In genomic region chr18:9803698-9804516, GRCh38 we compare ENCODE assay signal across 8 cellular contexts.
DNase-seq lines count a peak whose midpoint lies in the region; ATAC-seq, FAIRE-seq and TF ChIP-seq lines count a peak whose summit lies in the region.

No MANE protein-coding gene starts in this region.

- H4K91ac ChIP-seq in mesenchymal stem cell (ENCODE audit: low read length), result peak overlapping the region; percentile 5

- TF ChIP-seq POLR2A in vagina (IDR thresholded peaks at IDR 0.05) (no peak), H54 (IDR thresholded peaks at IDR 0.05; ENCODE audit: low read depth, low read length) (no peak)

- H3K36me3 ChIP-seq in mesenchymal stem cell (ENCODE audit: control insufficient read depth in 1 of 2, insufficient read depth in 2 of 2, low read depth in 1 of 2, low read length in 2 of 2) (peaks cover 0 to 4% of the 10 kb centered on the region in 2 experiments), vagina (no peaks in the 10 kb centered on the region)

- H3K27me3 ChIP-seq in mesenchymal stem cell (ENCODE audit: control insufficient read depth in 1 of 2, insufficient read depth in 1 of 2, low read length in 2 of 2) (no peaks in the 10 kb centered on the region), vagina (no peaks in the 10 kb centered on the region)

- H3K4me1 ChIP-seq in mesenchymal stem cell (ENCODE audit: control insufficient read depth, insufficient read depth, low read depth, low read length), result peaks cover 25% of the 10 kb centered on the region
- H3K4me1 ChIP-seq in vagina, result peaks cover 51% of the 10 kb centered on the region

- no peak for DNase-seq in Right ventricle myocardium inferior (ENCODE audit: missing footprints)
- no peak for DNase-seq in cardiac septum (ENCODE audit: low spot score)
- DNase-seq in cardiac fibroblast (ENCODE audit: low read depth in 2 of 2), result peak; percentile 38 to 43
- peak; percentile 19 for DNase-seq in mesenchymal stem cell
- DNase-seq in vagina (ENCODE audit: extremely low spot score in 2 of 2), result no peak
- no peak for DNase-seq in amniotic stem cell (lab: John Stamatoyannopoulos, UW)
- DNase-seq in H54 (ENCODE audit: insufficient read length, low spot score), result no peak

- peak overlapping the region; percentile 6 to 61 for H3K18ac ChIP-seq in mesenchymal stem cell (ENCODE audit: low read depth in 1 of 2, low read length in 2 of 2)

- H3K4me2 ChIP-seq in mesenchymal stem cell (ENCODE audit: low read length, poor library complexity, severe bottlenecking), result no peak overlapping the region

- no peak overlapping the region for H2AK5ac ChIP-seq in mesenchymal stem cell (ENCODE audit: low read length, severe bottlenecking)

- 88% methylated on average over 17 of the region's 19 CpGs for WGBS in mesenchymal stem cell

- H3K9ac ChIP-seq in mesenchymal stem cell (ENCODE audit: low read length), result no peak overlapping the region

- no peak overlapping the region for H2BK15ac ChIP-seq in mesenchymal stem cell (ENCODE audit: low read depth, poor library complexity, severe bottlenecking)

- H3K79me1 ChIP-seq in mesenchymal stem cell (replicated peaks; ENCODE audit: low read length, poor library complexity, severe bottlenecking), result peaks cover 8% of the 10 kb centered on the region

- H4K8ac ChIP-seq in mesenchymal stem cell (ENCODE audit: low read length), result peak overlapping the region; percentile 13

- TF ChIP-seq CTCF in cardiac fibroblast (IDR thresholded peaks at IDR 0.05; ENCODE audit: low read depth, low read length), result no peak
- TF ChIP-seq CTCF in vagina (IDR thresholded peaks at IDR 0.05), result no peak

- H3K27ac ChIP-seq in mesenchymal stem cell (ENCODE audit: low read length, poor library complexity, severe bottlenecking) (no peak overlapping the region), vagina (peak overlapping the region; percentile 59)

- H3K23ac ChIP-seq in mesenchymal stem cell (ENCODE audit: low read length in 2 of 2), result peak overlapping the region in 1 of 2 experiments; percentile 9

- H2BK5ac ChIP-seq in mesenchymal stem cell (ENCODE audit: low read depth, low read length, poor library complexity, severe bottlenecking), result no peak overlapping the region

- no peak overlapping the region for H2BK120ac ChIP-seq in mesenchymal stem cell (ENCODE audit: low read depth, low read length)

- no peak for FAIRE-seq in H54 (lab: Jason Lieb, UNC)

- peak overlapping the region in 1 of 2 experiments; percentile 2 for H3K4ac ChIP-seq in mesenchymal stem cell (ENCODE audit: low read depth in 1 of 2, low read length in 2 of 2)

- H3K4me3 ChIP-seq in cardiac fibroblast (replicated peaks in 1 of 2; ENCODE audit: low read depth in 2 of 2, low read length in 2 of 2) (no peak overlapping the region), mesenchymal stem cell (ENCODE audit: insufficient read depth in 1 of 2, low read depth in 1 of 2, low read length in 2 of 2) (no peak overlapping the region), vagina (no peak overlapping the region)

- H3K9me3 ChIP-seq in mesenchymal stem cell (ENCODE audit: control insufficient read depth, low read length) (no peaks in the 10 kb centered on the region), vagina (no peaks in the 10 kb centered on the region)

- intact Hi-C loops in Right ventricle myocardium inferior (cut with DNase I) (loop anchor here (2.0 kb wide), 1 partner anchor 111 kb away; the partner anchor contains the start of gene VAPA), cardiac septum (cut with DNase I) (no loop called here), vagina (cut with DNase I) (no loop called here)

- no peak overlapping the region for H2AFZ ChIP-seq in mesenchymal stem cell (ENCODE audit: low read depth, low read length)

- ATAC-seq in Right ventricle myocardium inferior, result peak; percentile 43
- no peak for ATAC-seq in GM18867 (IDR thresholded peaks at IDR 0.05; ENCODE audit: unreplicated experiment)

- peak overlapping the region; percentile 54 to 65 for H2BK12ac ChIP-seq in mesenchymal stem cell (ENCODE audit: low read length in 2 of 2)

- H3K14ac ChIP-seq in mesenchymal stem cell (ENCODE audit: low read length in 2 of 2), result peak overlapping the region in 1 of 2 experiments; percentile 53

Comparison
In these comparisons a context has a peak if more than half of its experiments do, and no peak if none do; other contexts are left out.
1. DNase-seq: peak in cardiac fibroblast (2 of 2) and mesenchymal stem cell (single experiment); none in Right ventricle myocardium inferior (single experiment), cardiac septum (single experiment), vagina (0 of 2), amniotic stem cell (single experiment) and H54 (single experiment).